ENCODE assay signal across 12 cellular contexts in genomic region chr7:95859434-95859833, GRCh38.
DNase-seq lines count a peak whose midpoint lies in the region; TF ChIP-seq lines count a peak whose summit lies in the region.
"Had no signal": no experiment of that assay in that cellular context is flagged by ENCODE, and none has a peak within 500 bp of the region (broad histone marks: within the 10 kb centered on the region; RNA-seq: fewer than 3 reads in every experiment).

No MANE protein-coding gene starts in this region.

- no peaks in the 10 kb centered on the region for H3K27me3 ChIP-seq in MG63
- H3K27me3 ChIP-seq: stomach had no signal

- no peaks in the 10 kb centered on the region for H3K9me3 ChIP-seq in MG63

- peak overlapping the region; percentile 72 for H3K27ac Mint-ChIP-seq in mesothelial cell of epicardium

- no peaks in the 10 kb centered on the region for H3K36me3 Mint-ChIP-seq in mesothelial cell of epicardium

- TF ChIP-seq CTCF in cardiac fibroblast (IDR thresholded peaks at IDR 0.05; ENCODE audit: low read depth, low read length): no peak
- no peak for TF ChIP-seq CTCF in mesothelial cell of epicardium (IDR thresholded peaks at IDR 0.05; ENCODE audit: unreplicated experiment)

- H3K27me3 Mint-ChIP-seq in mesothelial cell of epicardium (ENCODE audit: low read depth): no peaks in the 10 kb centered on the region

- peak; percentile 84 for DNase-seq in Daoy (ENCODE audit: low read depth)
- peak; percentile 64 for DNase-seq in MG63
- peak; percentile 22 to 66 for DNase-seq in cardiac fibroblast (ENCODE audit: low read depth in 2 of 2)
- DNase-seq in mesothelial cell of epicardium (ENCODE audit: low spot score in 2 of 2, unreplicated experiment in 2 of 2): peak; percentile 33 to 65
- DNase-seq in activated T-cell treated with anti-CD3 and anti-CD28 coated beads for 4 hours: no peak
- no peak for DNase-seq in NOMO-1 treated with dmso at 0.1 percent for 144 hours (lab: John Stamatoyannopoulos, UW; ENCODE audit: unreplicated experiment)
- no peak for DNase-seq in DMS153 (lab: John Stamatoyannopoulos, UW)
- DNase-seq in putamen (ENCODE audit: low spot score): no peak
- DNase-seq: activated CD4-positive, CD25-positive, alpha-beta regulatory T cell treated with anti-CD3 and anti-CD28 coated beads, Interleukin-2, amount 50 U/mL, for 72 hours; Calu3; KBM-7; stomach had no signal

- H3K36me3 ChIP-seq in MG63: no peaks in the 10 kb centered on the region

- H3K4me3 ChIP-seq in MG63: no peak overlapping the region
- H3K4me3 ChIP-seq in cardiac fibroblast (replicated peaks in 1 of 2; ENCODE audit: low read depth in 2 of 2, low read length in 2 of 2): no peak overlapping the region
- H3K4me3 ChIP-seq: stomach had no signal

- H3K4me1 Mint-ChIP-seq in mesothelial cell of epicardium: peaks cover 18% of the 10 kb centered on the region

- peaks cover 8% of the 10 kb centered on the region for H3K9me3 Mint-ChIP-seq in mesothelial cell of epicardium

- H3K4me3 Mint-ChIP-seq in mesothelial cell of epicardium: no peak overlapping the region

Comparison
In these comparisons a context has a peak if more than half of its experiments do, and no peak if none do; other contexts are left out.
1. DNase-seq: peak in Daoy (single experiment), MG63 (single experiment), cardiac fibroblast (2 of 2) and mesothelial cell of epicardium (2 of 2); none in activated T-cell treated with anti-CD3 and anti-CD28 coated beads for 4 hours (single experiment), NOMO-1 treated with dmso at 0.1 percent for 144 hours (single experiment), DMS153 (single experiment) and putamen (single experiment).